8 cellular contexts compared by ENCODE assay signal in the genomic region with DNA sequence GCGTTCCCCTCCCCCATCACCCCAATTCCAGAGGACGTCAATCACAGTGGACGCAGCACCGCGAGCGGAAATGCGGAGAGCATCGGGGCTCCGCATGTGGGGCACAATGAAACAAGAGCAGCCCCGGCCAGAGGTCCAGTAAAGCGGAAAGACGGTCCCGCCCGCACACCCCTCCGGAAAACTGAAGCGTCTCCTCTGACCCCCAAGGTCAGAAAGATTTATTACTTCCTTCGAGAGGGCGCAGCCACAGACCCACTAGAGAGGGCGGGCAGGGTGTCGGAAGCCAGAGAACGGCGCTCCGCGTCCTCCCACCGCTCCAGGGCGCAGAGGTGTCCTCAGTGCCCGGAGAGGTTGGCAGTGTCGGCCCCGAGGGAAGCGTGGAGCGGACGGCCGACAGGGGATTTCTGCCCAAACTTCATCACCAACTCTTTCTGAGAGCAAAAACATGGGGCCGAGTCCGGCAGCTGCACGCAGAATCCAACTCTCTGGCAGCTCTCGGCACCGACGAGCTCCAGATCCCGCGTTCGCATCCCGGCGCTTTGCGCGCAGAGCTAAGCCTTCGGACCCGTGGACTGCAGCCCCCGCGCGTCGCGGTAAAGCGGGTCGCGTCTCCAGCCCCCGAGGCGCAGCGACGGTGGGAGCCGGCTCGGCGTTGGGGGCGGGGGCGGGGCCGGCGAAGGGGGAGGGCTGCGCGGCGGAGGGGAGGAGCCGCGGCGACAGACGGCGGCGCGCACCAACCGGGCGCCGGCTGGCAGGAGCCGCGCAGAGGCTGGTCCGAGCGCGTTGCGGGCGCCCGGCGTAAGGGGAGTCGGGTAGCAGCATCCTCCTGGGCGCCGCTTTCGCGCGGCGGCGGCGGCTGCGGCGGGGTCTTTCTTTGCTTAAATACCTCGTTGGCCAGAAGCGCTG. TPM values are rescaled to one million over a fixed set of nuclear protein-coding genes. Genes with fewer than 3 reads are reported as not detected.
DNase-seq lines count a peak whose midpoint lies in the region; ATAC-seq and TF ChIP-seq lines count a peak whose summit lies in the region.

A gene with protein sequence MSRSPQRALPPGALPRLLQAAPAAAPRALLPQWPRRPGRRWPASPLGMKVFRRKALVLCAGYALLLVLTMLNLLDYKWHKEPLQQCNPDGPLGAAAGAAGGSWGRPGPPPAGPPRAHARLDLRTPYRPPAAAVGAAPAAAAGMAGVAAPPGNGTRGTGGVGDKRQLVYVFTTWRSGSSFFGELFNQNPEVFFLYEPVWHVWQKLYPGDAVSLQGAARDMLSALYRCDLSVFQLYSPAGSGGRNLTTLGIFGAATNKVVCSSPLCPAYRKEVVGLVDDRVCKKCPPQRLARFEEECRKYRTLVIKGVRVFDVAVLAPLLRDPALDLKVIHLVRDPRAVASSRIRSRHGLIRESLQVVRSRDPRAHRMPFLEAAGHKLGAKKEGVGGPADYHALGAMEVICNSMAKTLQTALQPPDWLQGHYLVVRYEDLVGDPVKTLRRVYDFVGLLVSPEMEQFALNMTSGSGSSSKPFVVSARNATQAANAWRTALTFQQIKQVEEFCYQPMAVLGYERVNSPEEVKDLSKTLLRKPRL (plus strand): TSS at position 763 of the 906 bp plus-strand sequence. CDS start 1,046 bp downstream, outside the sequence.

- in situ Hi-C loops in endometrial microvascular endothelial cells (cut with HindIII; ENCODE audit: inconsistent ontology term, low pct_unique_long_range_greater_than_20kb, low sequenced_read_pairs): no loop called here

- ATAC-seq in GM18873 (IDR thresholded peaks at IDR 0.05; ENCODE audit: low FRiP score, unreplicated experiment) (peak; percentile 63), HG03103 (IDR thresholded peaks at IDR 0.05; ENCODE audit: low read depth, unreplicated experiment) (peak; percentile 70)

- TF ChIP-seq CTCF in AG10803 (conservative IDR thresholded peaks at IDR 0.05; ENCODE audit: low read length): no peak; the same call in 1 of the 2 replicates

- DNase-seq in AG10803 (ENCODE audit: low read depth) (peak; percentile 75), NCI-H446 treated with DMSO at 0.1 percent for 48 hours (lab: John Stamatoyannopoulos, UW) (peak; percentile 70), mesenteric fat pad (ENCODE audit: low spot score) (no peak)
- peak; percentile 85 for DNase-seq in activated CD8-positive, alpha-beta memory T cell treated with anti-CD3 and anti-CD28 coated beads for 24 hours
- peak; percentile 47 for DNase-seq in stimulated activated CD8-positive, alpha-beta memory T cell treated with anti-CD3 and anti-CD28 coated beads, Interleukin-15, amount 100 ng/mL, for 24 hours (ENCODE audit: low read depth)

- H3K4me3 ChIP-seq in AG10803 (ENCODE audit: low read length): peak within 1 kb of the TSS; percentile 90

RNA-seq across cellular contexts. Expression of the gene that starts here (rescaled TPM):
- total RNA-seq in endometrial microvascular endothelial cells (ENCODE audit: inconsistent ontology term): 13.9 TPM
- 13.4 TPM for total RNA-seq in mesenteric fat pad
